In the genomic region with DNA sequence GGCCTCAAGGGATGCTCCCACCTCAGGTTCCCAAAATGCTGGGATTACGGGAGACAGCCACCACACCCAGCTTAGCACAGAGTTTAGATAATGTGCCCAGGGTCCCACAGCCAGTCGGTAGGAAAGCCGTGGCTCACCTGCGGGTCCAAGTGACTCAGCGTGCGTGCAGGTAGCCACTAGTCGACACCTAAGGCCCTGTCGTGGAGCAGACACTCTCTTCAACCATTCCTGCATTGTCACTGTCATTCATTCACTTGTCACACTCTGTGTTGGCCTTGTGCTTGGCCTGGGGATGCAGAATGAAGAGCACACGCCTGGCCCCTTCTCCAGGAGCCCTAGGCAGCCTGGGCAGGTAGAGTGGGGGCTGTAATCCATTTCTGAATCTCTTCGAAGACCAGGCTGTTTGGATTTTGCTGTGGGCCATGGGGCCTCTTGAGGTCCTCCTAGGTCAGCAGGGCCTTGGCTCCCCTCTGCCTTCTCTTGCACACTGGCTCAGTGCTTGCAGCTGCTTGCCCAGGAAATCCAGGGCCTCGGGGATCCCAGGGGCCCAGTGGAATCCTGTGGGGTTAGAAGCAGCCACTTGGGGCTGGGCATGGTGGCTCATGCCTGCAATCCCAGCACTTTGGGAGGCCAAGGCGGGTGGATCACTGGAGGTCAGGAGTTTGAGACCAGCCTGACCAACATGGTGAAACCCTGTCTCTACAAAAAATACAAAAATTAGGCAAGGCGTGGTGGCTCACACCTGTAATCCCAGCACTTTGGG, we compare ENCODE assay signal across 28 cellular contexts.
"Had no signal": no experiment of that assay in that cellular context is flagged by ENCODE, and none has a peak within 500 bp of the region (broad histone marks: within the 10 kb centered on the region; RNA-seq: fewer than 3 reads in every experiment).

No MANE protein-coding gene starts in this region.

- H3K4me1 ChIP-seq: colonic mucosa, foreskin keratinocyte, gastrocnemius medialis, gastroesophageal sphincter had no signal

- H3K9me3 ChIP-seq: colonic mucosa, esophagus muscularis mucosa, esophagus squamous epithelium, gastrocnemius medialis, gastroesophageal sphincter, heart left ventricle, heart right ventricle had no signal

- H3K36me3 ChIP-seq: colonic mucosa, esophagus muscularis mucosa, esophagus squamous epithelium, gastrocnemius medialis, gastroesophageal sphincter, heart left ventricle, heart right ventricle had no signal

- ATAC-seq: effector memory CD8-positive, alpha-beta T cell; esophagus mucosa; foreskin keratinocyte; gastrocnemius medialis; gastroesophageal sphincter; heart left ventricle; heart right ventricle had no signal

- DNase-seq: colonic mucosa; cortex of kidney; dermis blood vessel endothelial cell; dorsolateral prefrontal cortex; effector CD4-positive, alpha-beta T cell; effector CD8-positive, alpha-beta T cell; effector memory CD4-positive, alpha-beta T cell; effector memory CD8-positive, alpha-beta T cell; endodermal cell; erythroblast; esophagus squamous epithelium; foreskin fibroblast; foreskin keratinocyte; foreskin melanocyte; gastrocnemius medialis; glutamatergic neuron; head of caudate nucleus; heart left ventricle; heart right ventricle had no signal

- H3K4me3 ChIP-seq: colonic mucosa, coronary artery, dorsolateral prefrontal cortex, esophagus muscularis mucosa, esophagus squamous epithelium, gastrocnemius medialis, gastroesophageal sphincter, heart left ventricle, heart right ventricle had no signal

- H3K27ac ChIP-seq: colonic mucosa, coronary artery, dorsolateral prefrontal cortex, epithelial cell of prostate, esophagus muscularis mucosa, esophagus squamous epithelium, foreskin keratinocyte, gastrocnemius medialis, gastroesophageal sphincter, heart left ventricle, heart right ventricle had no signal

- FAIRE-seq: colon, endometrium, endothelial cell of umbilical vein, frontal cortex had no signal
